14 cellular contexts compared by ENCODE assay signal in the genomic region with DNA sequence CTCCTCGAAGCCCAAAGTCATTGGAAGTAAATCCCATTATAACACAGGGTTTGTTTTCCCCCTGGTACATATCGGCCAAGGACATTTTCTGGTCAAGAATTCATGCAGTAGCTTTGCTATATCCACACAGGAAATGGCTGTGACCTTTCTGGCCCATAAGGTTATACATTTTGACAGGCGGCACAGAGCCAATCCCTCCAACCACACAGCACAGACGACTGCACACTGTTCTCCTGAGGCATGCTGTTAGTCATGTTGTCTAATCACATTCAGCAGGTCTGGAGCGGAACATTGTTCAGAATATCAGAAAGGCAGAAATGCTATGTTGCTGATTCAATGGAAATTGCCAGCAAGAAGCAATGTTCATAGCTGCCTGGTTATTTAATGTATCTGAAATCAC.
DNase-seq lines count a peak whose midpoint lies in the region; ATAC-seq and TF ChIP-seq lines count a peak whose summit lies in the region.
"Had no signal": no experiment of that assay in that cellular context is flagged by ENCODE, and none has a peak within 500 bp of the region (broad histone marks: within the 10 kb centered on the region; RNA-seq: fewer than 3 reads in every experiment).

No MANE protein-coding gene starts in this region.

- H3F3A ChIP-seq in SK-N-SH (replicated peaks; ENCODE audit: insufficient read depth) = no peaks in the 10 kb centered on the region

- TF ChIP-seq CTCF in SK-N-SH (IDR thresholded peaks at IDR 0.05) (no peak), nephron (IDR thresholded peaks at IDR 0.05; ENCODE audit: unreplicated experiment in 3 of 3) (no peak), foreskin keratinocyte (conservative IDR thresholded peaks at IDR 0.05) (no peak)

- H3K4me1 ChIP-seq in SK-N-SH (ENCODE audit: control insufficient read depth in 1 of 2, insufficient read depth in 2 of 2, low read depth in 1 of 2, low read length in 1 of 2) = peaks cover 0 to 11% of the 10 kb centered on the region in 2 experiments; a peak in 2 of 4 replicates
- H3K4me1 ChIP-seq in foreskin keratinocyte = no peaks in the 10 kb centered on the region
- H3K4me1 ChIP-seq: esophagus squamous epithelium, HAP-1 had no signal

- CTCF ChIA-PET in SK-N-SH (lab: Yijun Ruan, JAX) = interaction anchor here (1.0 to 2.1 kb wide), 3 partner anchors 12 to 504 kb away, joined by 3 to 5 read pairs (median 3); no protein-coding TSS in a partner anchor

- peak in 1 of 2 experiments; percentile 81; a peak in 2 of 4 replicates for TF ChIP-seq EP300 in SK-N-SH (IDR thresholded peaks at IDR 0.05; ENCODE audit: borderline replicate concordance in 1 of 2, low read depth in 1 of 2, low read length in 1 of 2)

- H3K9me3 Mint-ChIP-seq in nephron = no peaks in the 10 kb centered on the region
- H3K9me3 Mint-ChIP-seq in stimulated activated memory B cell treated with anti-CD40 and anti-IgM and Interleukin-4, amounts not matched to agents 10 μg/mL and 1 μg/mL and 100 μg/mL, for 72 hours = no peaks in the 10 kb centered on the region
- H3K9me3 Mint-ChIP-seq: activated naive CD8-positive, alpha-beta T cell treated with anti-CD3 and anti-CD28 coated beads, Interleukin-2, amount 10 ng/mL, durations not matched to agents 7 days and 5 days had no signal

- no peak overlapping the region for H3K4me3 Mint-ChIP-seq in nephron
- no peak overlapping the region for H3K4me3 Mint-ChIP-seq in stimulated activated memory B cell treated with anti-CD40 and anti-IgM and Interleukin-4, amounts not matched to agents 10 μg/mL and 1 μg/mL and 100 μg/mL, for 72 hours
- H3K4me3 Mint-ChIP-seq: activated naive CD8-positive, alpha-beta T cell treated with anti-CD3 and anti-CD28 coated beads, Interleukin-2, amount 10 ng/mL, durations not matched to agents 7 days and 5 days; B cell; memory B cell had no signal

- H3K9me3 ChIP-seq in SK-N-SH = no peaks in the 10 kb centered on the region
- H3K9me3 ChIP-seq: esophagus squamous epithelium, HAP-1 had no signal

- no peak for ATAC-seq in stimulated activated memory B cell treated with anti-CD40 and anti-IgM and Interleukin-4, amounts not matched to agents 10 μg/mL and 1 μg/mL and 100 μg/mL, for 72 hours
- ATAC-seq in foreskin keratinocyte = no peak

- no peaks in the 10 kb centered on the region for H4K20me1 ChIP-seq in SK-N-SH (ENCODE audit: insufficient read depth)

- H3K36me3 ChIP-seq in SK-N-SH (replicated peaks in 1 of 2; ENCODE audit: control insufficient read depth in 1 of 2, insufficient read depth in 2 of 2, low read length in 1 of 2) = no peaks in the 10 kb centered on the region
- H3K36me3 ChIP-seq: esophagus squamous epithelium, HAP-1 had no signal

- peak overlapping the region in 2 of 3 experiments; percentile 27 to 33 for H3K27ac Mint-ChIP-seq in nephron
- no peak overlapping the region for H3K27ac Mint-ChIP-seq in stimulated activated memory B cell treated with anti-CD40 and anti-IgM and Interleukin-4, amounts not matched to agents 10 μg/mL and 1 μg/mL and 100 μg/mL, for 72 hours
- H3K27ac Mint-ChIP-seq: activated naive CD8-positive, alpha-beta T cell treated with anti-CD3 and anti-CD28 coated beads, Interleukin-2, amount 10 ng/mL, durations not matched to agents 7 days and 5 days; B cell; memory B cell had no signal

- TF ChIP-seq RAD21 in SK-N-SH (IDR thresholded peaks at IDR 0.05; ENCODE audit: low read length) = peak; percentile 39; the same call in 1 of the 2 replicates

- H3K4me1 Mint-ChIP-seq in nephron = peaks cover 12% of the 10 kb centered on the region
- no peaks in the 10 kb centered on the region for H3K4me1 Mint-ChIP-seq in stimulated activated memory B cell treated with anti-CD40 and anti-IgM and Interleukin-4, amounts not matched to agents 10 μg/mL and 1 μg/mL and 100 μg/mL, for 72 hours
- H3K4me1 Mint-ChIP-seq: activated naive CD8-positive, alpha-beta T cell treated with anti-CD3 and anti-CD28 coated beads, Interleukin-2, amount 10 ng/mL, durations not matched to agents 7 days and 5 days; B cell; memory B cell had no signal

- no peak overlapping the region for H3K4me3 ChIP-seq in SK-N-SH (ENCODE audit: low read depth in 2 of 2, low read length in 1 of 2)
- H3K4me3 ChIP-seq: esophagus squamous epithelium, HAP-1 had no signal

- no peak overlapping the region for H3K4me2 ChIP-seq in SK-N-SH

- 18% methylated on average over 5 of the region's 5 CpGs for WGBS in SK-N-SH (ENCODE audit: low lambda C conversion rate)

- DNase-seq in D341Med (ENCODE audit: low spot score) (peak; percentile 14), SK-N-SH (peak; percentile 27), fibroblast of peridontal ligament (ENCODE audit: extremely low read depth) (peak; percentile 43), DMS 273 (lab: John Stamatoyannopoulos, UW; ENCODE audit: unreplicated experiment) (no peak), UCSD-AML1 (lab: John Stamatoyannopoulos, UW; ENCODE audit: unreplicated experiment) (no peak), foreskin keratinocyte (no peak)
- DNase-seq: activated naive CD8-positive, alpha-beta T cell treated with anti-CD3 and anti-CD28 coated beads, Interleukin-2, amount 10 ng/mL, durations not matched to agents 7 days and 5 days; esophagus squamous epithelium; NCI-H510A had no signal

- no peaks in the 10 kb centered on the region for H3K79me2 ChIP-seq in SK-N-SH (ENCODE audit: insufficient read depth)

- H3K36me3 Mint-ChIP-seq in nephron (ENCODE audit: low read depth) = no peaks in the 10 kb centered on the region
- H3K36me3 Mint-ChIP-seq in stimulated activated memory B cell treated with anti-CD40 and anti-IgM and Interleukin-4, amounts not matched to agents 10 μg/mL and 1 μg/mL and 100 μg/mL, for 72 hours = no peaks in the 10 kb centered on the region
- H3K36me3 Mint-ChIP-seq: activated naive CD8-positive, alpha-beta T cell treated with anti-CD3 and anti-CD28 coated beads, Interleukin-2, amount 10 ng/mL, durations not matched to agents 7 days and 5 days; memory B cell had no signal

- H3K9me2 ChIP-seq in SK-N-SH = no peaks in the 10 kb centered on the region

- H3K27me3 ChIP-seq in SK-N-SH (ENCODE audit: insufficient read depth) = no peaks in the 10 kb centered on the region
- H3K27me3 ChIP-seq in foreskin keratinocyte = no peaks in the 10 kb centered on the region
- H3K27me3 ChIP-seq: esophagus squamous epithelium had no signal

- no peak overlapping the region for H3K9ac ChIP-seq in SK-N-SH

- no peaks in the 10 kb centered on the region for H3K27me3 Mint-ChIP-seq in nephron (ENCODE audit: low read depth)
- H3K27me3 Mint-ChIP-seq in stimulated activated memory B cell treated with anti-CD40 and anti-IgM and Interleukin-4, amounts not matched to agents 10 μg/mL and 1 μg/mL and 100 μg/mL, for 72 hours = no peaks in the 10 kb centered on the region
- H3K27me3 Mint-ChIP-seq: activated naive CD8-positive, alpha-beta T cell treated with anti-CD3 and anti-CD28 coated beads, Interleukin-2, amount 10 ng/mL, durations not matched to agents 7 days and 5 days; B cell; memory B cell had no signal

- H3K27ac ChIP-seq in SK-N-SH (ENCODE audit: low read depth in 2 of 2, low read length in 1 of 2) (peak overlapping the region in 1 of 2 experiments; percentile 88; a peak in 2 of 4 replicates), foreskin keratinocyte (no peak overlapping the region)
- H3K27ac ChIP-seq: esophagus squamous epithelium had no signal

- POLR2A ChIA-PET in SK-N-SH (lab: Yijun Ruan, JAX) = no interaction called here

- no peak overlapping the region for H2AFZ ChIP-seq in SK-N-SH (ENCODE audit: low read depth)

TF ChIP-seq in SK-N-SH, 30 proteins besides CTCF, POLR2A, EP300 and RAD21:
- TF ChIP-seq TCF12 (IDR thresholded peaks at IDR 0.05) (peak; percentile 48), FOXJ3 (CRISPR knock-in tag; IDR thresholded peaks at IDR 0.05) (peak; percentile 83), POLR2AphosphoS5 (IDR thresholded peaks at IDR 0.05; ENCODE audit: low read depth, low read length) (no peak), RCOR1 (IDR thresholded peaks at IDR 0.05; ENCODE audit: low read length) (peak; percentile 69), ELF1 (IDR thresholded peaks at IDR 0.05) (no peak), MXI1 (IDR thresholded peaks at IDR 0.05; ENCODE audit: low read depth, low read length) (peak; percentile 87), CHD2 (IDR thresholded peaks at IDR 0.05; ENCODE audit: low read length, partially characterized antibody) (peak; percentile 69), SMC3 (IDR thresholded peaks at IDR 0.05; ENCODE audit: low read depth, low read length) (peak; percentile 13; the same call in 1 of the 2 replicates)
- TF ChIP-seq, protein P1, sequence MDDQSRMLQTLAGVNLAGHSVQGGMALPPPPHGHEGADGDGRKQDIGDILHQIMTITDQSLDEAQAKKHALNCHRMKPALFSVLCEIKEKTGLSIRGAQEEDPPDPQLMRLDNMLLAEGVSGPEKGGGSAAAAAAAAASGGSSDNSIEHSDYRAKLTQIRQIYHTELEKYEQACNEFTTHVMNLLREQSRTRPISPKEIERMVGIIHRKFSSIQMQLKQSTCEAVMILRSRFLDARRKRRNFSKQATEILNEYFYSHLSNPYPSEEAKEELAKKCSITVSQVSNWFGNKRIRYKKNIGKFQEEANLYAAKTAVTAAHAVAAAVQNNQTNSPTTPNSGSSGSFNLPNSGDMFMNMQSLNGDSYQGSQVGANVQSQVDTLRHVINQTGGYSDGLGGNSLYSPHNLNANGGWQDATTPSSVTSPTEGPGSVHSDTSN (IDR thresholded peaks at IDR 0.05) = peak; percentile 43
TF ChIP-seq in SK-N-SH: peak in this region for 7.

Comparison
In these comparisons a context has a peak if more than half of its experiments do, and no peak if none do; other contexts are left out.
1. DNase-seq: peak in D341Med (single experiment), SK-N-SH (single experiment) and fibroblast of peridontal ligament (single experiment); none in DMS 273 (single experiment), UCSD-AML1 (single experiment) and foreskin keratinocyte (0 of 2).